In the genomic region with DNA sequence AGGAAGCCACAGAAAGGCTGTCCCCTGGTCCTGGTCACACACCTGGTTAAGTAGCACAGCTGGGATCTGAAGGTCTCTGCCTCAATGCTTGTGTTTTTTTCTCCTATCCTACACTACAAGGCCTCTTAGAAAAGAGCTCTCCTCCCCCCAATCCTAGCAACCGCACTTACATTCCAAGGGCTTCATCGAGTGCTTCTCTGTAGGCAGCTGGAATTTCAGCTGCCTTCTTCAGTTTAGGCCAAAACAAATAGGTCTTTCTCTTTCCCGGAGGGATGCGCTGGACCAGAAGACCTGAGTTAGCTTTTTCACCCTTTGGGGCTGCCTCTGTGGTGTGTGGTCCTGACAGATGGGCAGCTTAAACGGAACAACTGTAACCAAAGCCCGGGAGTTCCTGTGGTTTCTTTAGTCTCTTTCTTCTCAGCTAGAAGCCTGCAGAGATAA, we compare ENCODE assay signal across 1 cellular context.
TF ChIP-seq lines count a peak whose summit lies in the region.

No MANE protein-coding gene starts in this region.

TF ChIP-seq in H1, 55 proteins besides CTCF, POLR2A, EP300 and RAD21:
- TF ChIP-seq RBBP5 (IDR thresholded peaks at IDR 0.05; ENCODE audit: borderline replicate concordance, low read depth, low read length) (peak; percentile 62; the same call in 1 of the 2 replicates), TCF12 (IDR thresholded peaks at IDR 0.05; ENCODE audit: low read depth, low read length) (0 out of 2 replicates have a peak, but pooled peaks have one; percentile 18), YY1 (IDR thresholded peaks at IDR 0.05; ENCODE audit: low read depth, low read length) (0 out of 2 replicates have a peak, but pooled peaks have one; percentile 35), TEAD4 (IDR thresholded peaks at IDR 0.05; ENCODE audit: low read depth, low read length) (peak; percentile 89), ASH2L (IDR thresholded peaks at IDR 0.05; ENCODE audit: low read length) (peak; percentile 60)
- TF ChIP-seq, protein P1, sequence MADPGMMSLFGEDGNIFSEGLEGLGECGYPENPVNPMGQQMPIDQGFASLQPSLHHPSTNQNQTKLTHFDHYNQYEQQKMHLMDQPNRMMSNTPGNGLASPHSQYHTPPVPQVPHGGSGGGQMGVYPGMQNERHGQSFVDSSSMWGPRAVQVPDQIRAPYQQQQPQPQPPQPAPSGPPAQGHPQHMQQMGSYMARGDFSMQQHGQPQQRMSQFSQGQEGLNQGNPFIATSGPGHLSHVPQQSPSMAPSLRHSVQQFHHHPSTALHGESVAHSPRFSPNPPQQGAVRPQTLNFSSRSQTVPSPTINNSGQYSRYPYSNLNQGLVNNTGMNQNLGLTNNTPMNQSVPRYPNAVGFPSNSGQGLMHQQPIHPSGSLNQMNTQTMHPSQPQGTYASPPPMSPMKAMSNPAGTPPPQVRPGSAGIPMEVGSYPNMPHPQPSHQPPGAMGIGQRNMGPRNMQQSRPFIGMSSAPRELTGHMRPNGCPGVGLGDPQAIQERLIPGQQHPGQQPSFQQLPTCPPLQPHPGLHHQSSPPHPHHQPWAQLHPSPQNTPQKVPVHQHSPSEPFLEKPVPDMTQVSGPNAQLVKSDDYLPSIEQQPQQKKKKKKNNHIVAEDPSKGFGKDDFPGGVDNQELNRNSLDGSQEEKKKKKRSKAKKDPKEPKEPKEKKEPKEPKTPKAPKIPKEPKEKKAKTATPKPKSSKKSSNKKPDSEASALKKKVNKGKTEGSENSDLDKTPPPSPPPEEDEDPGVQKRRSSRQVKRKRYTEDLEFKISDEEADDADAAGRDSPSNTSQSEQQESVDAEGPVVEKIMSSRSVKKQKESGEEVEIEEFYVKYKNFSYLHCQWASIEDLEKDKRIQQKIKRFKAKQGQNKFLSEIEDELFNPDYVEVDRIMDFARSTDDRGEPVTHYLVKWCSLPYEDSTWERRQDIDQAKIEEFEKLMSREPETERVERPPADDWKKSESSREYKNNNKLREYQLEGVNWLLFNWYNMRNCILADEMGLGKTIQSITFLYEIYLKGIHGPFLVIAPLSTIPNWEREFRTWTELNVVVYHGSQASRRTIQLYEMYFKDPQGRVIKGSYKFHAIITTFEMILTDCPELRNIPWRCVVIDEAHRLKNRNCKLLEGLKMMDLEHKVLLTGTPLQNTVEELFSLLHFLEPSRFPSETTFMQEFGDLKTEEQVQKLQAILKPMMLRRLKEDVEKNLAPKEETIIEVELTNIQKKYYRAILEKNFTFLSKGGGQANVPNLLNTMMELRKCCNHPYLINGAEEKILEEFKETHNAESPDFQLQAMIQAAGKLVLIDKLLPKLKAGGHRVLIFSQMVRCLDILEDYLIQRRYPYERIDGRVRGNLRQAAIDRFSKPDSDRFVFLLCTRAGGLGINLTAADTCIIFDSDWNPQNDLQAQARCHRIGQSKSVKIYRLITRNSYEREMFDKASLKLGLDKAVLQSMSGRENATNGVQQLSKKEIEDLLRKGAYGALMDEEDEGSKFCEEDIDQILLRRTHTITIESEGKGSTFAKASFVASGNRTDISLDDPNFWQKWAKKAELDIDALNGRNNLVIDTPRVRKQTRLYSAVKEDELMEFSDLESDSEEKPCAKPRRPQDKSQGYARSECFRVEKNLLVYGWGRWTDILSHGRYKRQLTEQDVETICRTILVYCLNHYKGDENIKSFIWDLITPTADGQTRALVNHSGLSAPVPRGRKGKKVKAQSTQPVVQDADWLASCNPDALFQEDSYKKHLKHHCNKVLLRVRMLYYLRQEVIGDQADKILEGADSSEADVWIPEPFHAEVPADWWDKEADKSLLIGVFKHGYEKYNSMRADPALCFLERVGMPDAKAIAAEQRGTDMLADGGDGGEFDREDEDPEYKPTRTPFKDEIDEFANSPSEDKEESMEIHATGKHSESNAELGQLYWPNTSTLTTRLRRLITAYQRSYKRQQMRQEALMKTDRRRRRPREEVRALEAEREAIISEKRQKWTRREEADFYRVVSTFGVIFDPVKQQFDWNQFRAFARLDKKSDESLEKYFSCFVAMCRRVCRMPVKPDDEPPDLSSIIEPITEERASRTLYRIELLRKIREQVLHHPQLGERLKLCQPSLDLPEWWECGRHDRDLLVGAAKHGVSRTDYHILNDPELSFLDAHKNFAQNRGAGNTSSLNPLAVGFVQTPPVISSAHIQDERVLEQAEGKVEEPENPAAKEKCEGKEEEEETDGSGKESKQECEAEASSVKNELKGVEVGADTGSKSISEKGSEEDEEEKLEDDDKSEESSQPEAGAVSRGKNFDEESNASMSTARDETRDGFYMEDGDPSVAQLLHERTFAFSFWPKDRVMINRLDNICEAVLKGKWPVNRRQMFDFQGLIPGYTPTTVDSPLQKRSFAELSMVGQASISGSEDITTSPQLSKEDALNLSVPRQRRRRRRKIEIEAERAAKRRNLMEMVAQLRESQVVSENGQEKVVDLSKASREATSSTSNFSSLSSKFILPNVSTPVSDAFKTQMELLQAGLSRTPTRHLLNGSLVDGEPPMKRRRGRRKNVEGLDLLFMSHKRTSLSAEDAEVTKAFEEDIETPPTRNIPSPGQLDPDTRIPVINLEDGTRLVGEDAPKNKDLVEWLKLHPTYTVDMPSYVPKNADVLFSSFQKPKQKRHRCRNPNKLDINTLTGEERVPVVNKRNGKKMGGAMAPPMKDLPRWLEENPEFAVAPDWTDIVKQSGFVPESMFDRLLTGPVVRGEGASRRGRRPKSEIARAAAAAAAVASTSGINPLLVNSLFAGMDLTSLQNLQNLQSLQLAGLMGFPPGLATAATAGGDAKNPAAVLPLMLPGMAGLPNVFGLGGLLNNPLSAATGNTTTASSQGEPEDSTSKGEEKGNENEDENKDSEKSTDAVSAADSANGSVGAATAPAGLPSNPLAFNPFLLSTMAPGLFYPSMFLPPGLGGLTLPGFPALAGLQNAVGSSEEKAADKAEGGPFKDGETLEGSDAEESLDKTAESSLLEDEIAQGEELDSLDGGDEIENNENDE (IDR thresholded peaks at IDR 0.05; ENCODE audit: insufficient replicate concordance, low read length): no peak
